ENCODE assay signal across 1 cellular context in genomic region chr3:46959169-46959515, GRCh38.
TF ChIP-seq lines count a peak whose summit lies in the region.

No MANE protein-coding gene starts in this region.

TF ChIP-seq in SK-N-SH, 30 proteins besides CTCF, POLR2A, EP300 and RAD21 (continued from another document):
- TF ChIP-seq IRF3 (IDR thresholded peaks at IDR 0.05; ENCODE audit: low read depth, low read length): no peak
- TF ChIP-seq RCOR1 (IDR thresholded peaks at IDR 0.05; ENCODE audit: low read length): no peak
- TF ChIP-seq YY1 (IDR thresholded peaks at IDR 0.05; ENCODE audit: low read depth): no peak
- no peak for TF ChIP-seq RXRA (IDR thresholded peaks at IDR 0.05; ENCODE audit: borderline replicate concordance, low read depth)
- no peak for TF ChIP-seq PBX3 (IDR thresholded peaks at IDR 0.05)
- TF ChIP-seq USF1 (IDR thresholded peaks at IDR 0.05; ENCODE audit: borderline replicate concordance, low read depth): no peak
- no peak for TF ChIP-seq ZBTB33 (IDR thresholded peaks at IDR 0.05; ENCODE audit: borderline replicate concordance, low read depth)
- TF ChIP-seq SMC3 (IDR thresholded peaks at IDR 0.05; ENCODE audit: low read depth, low read length): no peak
- TF ChIP-seq POLR2AphosphoS5 (IDR thresholded peaks at IDR 0.05; ENCODE audit: low read depth, low read length): no peak
- TF ChIP-seq TAF1 (IDR thresholded peaks at IDR 0.05; ENCODE audit: borderline replicate concordance, low read depth, low read length): no peak
- no peak for TF ChIP-seq CHD2 (IDR thresholded peaks at IDR 0.05; ENCODE audit: low read length, partially characterized antibody)
